ENCODE assay signal across 32 cellular contexts in genomic region chr17:45269912-45270311, GRCh38. TPM values are rescaled to one million over a fixed set of nuclear protein-coding genes. Genes with fewer than 3 reads are reported as not detected.
DNase-seq lines count a peak whose midpoint lies in the region; ATAC-seq and TF ChIP-seq lines count a peak whose summit lies in the region.
"Had no signal": no experiment of that assay in that cellular context is flagged by ENCODE, and none has a peak within 500 bp of the region (broad histone marks: within the 10 kb centered on the region; RNA-seq: fewer than 3 reads in every experiment).

No MANE protein-coding gene starts in this region.

- no peak for ATAC-seq in central memory CD8-positive, alpha-beta T cell (replicated peaks; ENCODE audit: extremely low read depth, poor library complexity, severe bottlenecking)
- ATAC-seq in HG03565 (IDR thresholded peaks at IDR 0.05; ENCODE audit: unreplicated experiment) (no peak), heart left ventricle (no peak)
- ATAC-seq: left cardiac atrium had no signal

- TF ChIP-seq POLR2A in heart left ventricle (IDR thresholded peaks at IDR 0.05), result no peak

- H3K4me3 Mint-ChIP-seq in T-helper 1 cell treated with Interleukin-12 subunit alpha and Interleukin-12 subunit beta and Interleukin-4 antibody, amounts not matched to agents 30 μg/mL and 1 μg/mL, for 36 hours, result no peak overlapping the region
- no peak overlapping the region for H3K4me3 Mint-ChIP-seq in activated naive CD4-positive, alpha-beta T cell treated with anti-CD3 and anti-CD28 coated beads, Interleukin-2, amount 50 U/mL, for 24 hours
- H3K4me3 Mint-ChIP-seq in central memory CD8-positive, alpha-beta T cell, result no peak overlapping the region
- H3K4me3 Mint-ChIP-seq: neural crest cell had no signal

- no peak overlapping the region for H3K27ac ChIP-seq in heart left ventricle
- H3K27ac ChIP-seq: 22Rv1, C4-2B, esophagus squamous epithelium, KMS-11, right atrium auricular region, suprapubic skin had no signal

- WGBS in heart left ventricle, 4 donors, result 90 to 96% (median 94%) methylated on average over 7 of the region's 7 CpGs

- H3K27ac Mint-ChIP-seq in T-helper 1 cell treated with Interleukin-12 subunit alpha and Interleukin-12 subunit beta and Interleukin-4 antibody, amounts not matched to agents 30 μg/mL and 1 μg/mL, for 36 hours, result peak overlapping the region; percentile 2
- H3K27ac Mint-ChIP-seq in activated naive CD4-positive, alpha-beta T cell treated with anti-CD3 and anti-CD28 coated beads, Interleukin-2, amount 50 U/mL, for 24 hours, result peak overlapping the region; percentile 68
- H3K27ac Mint-ChIP-seq in central memory CD8-positive, alpha-beta T cell (ENCODE audit: low read depth), result peak overlapping the region; percentile 16

- H3K9me3 Mint-ChIP-seq in T-helper 1 cell treated with Interleukin-12 subunit alpha and Interleukin-12 subunit beta and Interleukin-4 antibody, amounts not matched to agents 30 μg/mL and 1 μg/mL, for 36 hours, result no peaks in the 10 kb centered on the region
- H3K9me3 Mint-ChIP-seq in activated naive CD4-positive, alpha-beta T cell treated with anti-CD3 and anti-CD28 coated beads, Interleukin-2, amount 50 U/mL, for 24 hours, result no peaks in the 10 kb centered on the region
- H3K9me3 Mint-ChIP-seq in central memory CD8-positive, alpha-beta T cell, result no peaks in the 10 kb centered on the region
- H3K9me3 Mint-ChIP-seq: neural crest cell had no signal

- peaks cover 0 to 10% (median 0%) of the 10 kb centered on the region in 12 donors for H3K4me1 ChIP-seq in heart left ventricle

- H3K4me3 ChIP-seq in heart left ventricle, result no peak overlapping the region
- H3K4me3 ChIP-seq: esophagus squamous epithelium, right atrium auricular region, smooth muscle cell, suprapubic skin had no signal

- H3K36me3 Mint-ChIP-seq in T-helper 1 cell treated with Interleukin-12 subunit alpha and Interleukin-12 subunit beta and Interleukin-4 antibody, amounts not matched to agents 30 μg/mL and 1 μg/mL, for 36 hours (ENCODE audit: low read depth), result peaks cover 43% of the 10 kb centered on the region
- peaks cover 8% of the 10 kb centered on the region for H3K36me3 Mint-ChIP-seq in activated naive CD4-positive, alpha-beta T cell treated with anti-CD3 and anti-CD28 coated beads, Interleukin-2, amount 50 U/mL, for 24 hours
- H3K36me3 Mint-ChIP-seq in central memory CD8-positive, alpha-beta T cell (ENCODE audit: insufficient read depth), result peaks cover 53% of the 10 kb centered on the region

- no peak for DNase-seq in T-helper 1 cell
- no peak for DNase-seq in activated naive CD4-positive, alpha-beta T cell treated with anti-CD3 and anti-CD28 coated beads, Interleukin-2, amount 50 U/mL, for 16 hours
- DNase-seq in central memory CD8-positive, alpha-beta T cell (ENCODE audit: low spot score in 2 of 2), result no peak
- no peak for DNase-seq in heart left ventricle
- DNase-seq in H4 (ENCODE audit: low spot score), result no peak
- DNase-seq: activated CD4-positive, CD25-positive, alpha-beta regulatory T cell treated with anti-CD3 and anti-CD28 coated beads, Interleukin-2, amount 50 U/mL, for 72 hours; activated gamma-delta T cell; aorta; dermis blood vessel endothelial cell; esophagus squamous epithelium; foreskin melanocyte; HCEC 1CT; left cardiac atrium; NCI-H1417 treated with DMSO at 0.1 percent for 48 hours; NCI-H2081; NCI-H226; SW 1271 had no signal

- H3K27me3 Mint-ChIP-seq in T-helper 1 cell treated with Interleukin-12 subunit alpha and Interleukin-12 subunit beta and Interleukin-4 antibody, amounts not matched to agents 30 μg/mL and 1 μg/mL, for 36 hours (ENCODE audit: low read depth), result no peaks in the 10 kb centered on the region
- no peaks in the 10 kb centered on the region for H3K27me3 Mint-ChIP-seq in activated naive CD4-positive, alpha-beta T cell treated with anti-CD3 and anti-CD28 coated beads, Interleukin-2, amount 50 U/mL, for 24 hours
- H3K27me3 Mint-ChIP-seq in central memory CD8-positive, alpha-beta T cell, result no peaks in the 10 kb centered on the region

- no peaks in the 10 kb centered on the region for H3K9me3 ChIP-seq in heart left ventricle
- H3K9me3 ChIP-seq: esophagus squamous epithelium, right atrium auricular region, suprapubic skin had no signal

- no peaks in the 10 kb centered on the region for H3K27me3 ChIP-seq in heart left ventricle
- H3K27me3 ChIP-seq: esophagus squamous epithelium, right atrium auricular region, suprapubic skin had no signal

- intact Hi-C loops in heart left ventricle (cut with DNase I), result loop anchor here in 2 of 10 donors (2.0 to 5.0 kb wide), 2 partner anchors 48 to 51 kb away; partner anchors contain the start of gene FMNL1 (in 1 of the 2)

- peaks cover 0 to 98% (median 96%) of the 10 kb centered on the region in 9 donors for H3K36me3 ChIP-seq in heart left ventricle

- peaks cover 3% of the 10 kb centered on the region for H3K4me1 Mint-ChIP-seq in T-helper 1 cell treated with Interleukin-12 subunit alpha and Interleukin-12 subunit beta and Interleukin-4 antibody, amounts not matched to agents 30 μg/mL and 1 μg/mL, for 36 hours (ENCODE audit: low read depth)
- peaks cover 13% of the 10 kb centered on the region for H3K4me1 Mint-ChIP-seq in activated naive CD4-positive, alpha-beta T cell treated with anti-CD3 and anti-CD28 coated beads, Interleukin-2, amount 50 U/mL, for 24 hours
- H3K4me1 Mint-ChIP-seq in central memory CD8-positive, alpha-beta T cell, result no peaks in the 10 kb centered on the region
- H3K4me1 Mint-ChIP-seq: neural crest cell had no signal

- TF ChIP-seq CTCF in heart left ventricle (IDR thresholded peaks at IDR 0.05), result no peak

RNA-seq across cellular contexts. Expression of gene SPATA32, which starts 8.0 kb away (rescaled TPM):
- total RNA-seq in heart left ventricle, result not detected
- polyA plus RNA-seq in heart left ventricle, result not detected
- total RNA-seq in H4 (2014; rRNA removed; shearing (Covaris generic)), result 0.21 TPM in 1 of 2 replicates, not detected in the other
- total RNA-seq: aorta, cardiac septum, dermis blood vessel endothelial cell, esophagus squamous epithelium, HT1080, left cardiac atrium, lung microvascular endothelial cell, mucosa of gallbladder, right atrium auricular region, smooth muscle cell, suprapubic skin, ureter had no signal
- polyA plus RNA-seq: aorta, smooth muscle cell had no signal

RNA-seq across cellular contexts. Expression of gene MAP3K14, which starts 46.9 kb away (rescaled TPM):
- 10 to 100 TPM in 8 of 9 donors, 1 to 10 TPM in 1; 9.9 to 21.9 (median 12.7) TPM for total RNA-seq in heart left ventricle
- 10 to 100 TPM in 1 of 2 donors, 1 to 10 TPM in 1; 9.0 to 11.2 TPM for polyA plus RNA-seq in heart left ventricle
- 4.3 and 4.6 TPM in 2 replicates for total RNA-seq in H4 (2014; rRNA removed; shearing (Covaris generic))

RNA-seq across cellular contexts. Expression of gene FMNL1, which starts 48.2 kb away (rescaled TPM):
- 10 to 100 TPM in 5 of 9 donors, 1 to 10 TPM in 4; 6.4 to 52.8 (median 10.3) TPM for total RNA-seq in heart left ventricle
- polyA plus RNA-seq in heart left ventricle, result 1 to 10 TPM; 5.4 to 7.8 TPM
- total RNA-seq in H4 (2014; rRNA removed; shearing (Covaris generic)), result 4.4 and 6.7 TPM in 2 replicates

Comparison
In these comparisons a context has a peak if more than half of its experiments do, and no peak if none do; other contexts are left out.
1. H3K27ac Mint-ChIP-seq: peak in every context shown above with its lines; median percentile 68 in activated naive CD4-positive, alpha-beta T cell treated with anti-CD3 and anti-CD28 coated beads, Interleukin-2, amount 50 U/mL, for 24 hours; 16 in central memory CD8-positive, alpha-beta T cell; 2 in T-helper 1 cell treated with Interleukin-12 subunit alpha and Interleukin-12 subunit beta and Interleukin-4 antibody, amounts not matched to agents 30 μg/mL and 1 μg/mL, for 36 hours.